ENCODE assay signal across 1 cellular context in genomic region chr19:11382898-11383705, GRCh38.
TF ChIP-seq lines count a peak whose summit lies in the region.

No MANE protein-coding gene starts in this region.

TF ChIP-seq in GM12878, 131 proteins besides CTCF, POLR2A, EP300 and RAD21:
- TF ChIP-seq NBN (IDR thresholded peaks at IDR 0.05) (no peak), SUZ12 (IDR thresholded peaks at IDR 0.05; ENCODE audit: unreplicated experiment) (peak; percentile 63), MEF2A (IDR thresholded peaks at IDR 0.05; ENCODE audit: insufficient read depth, low read depth, low read length) (no peak), ZZZ3 (IDR thresholded peaks at IDR 0.05; ENCODE audit: control insufficient read depth, insufficient read length, low read depth) (no peak), ESRRA (IDR thresholded peaks at IDR 0.05; ENCODE audit: low read length) (no peak), BHLHE40 (IDR thresholded peaks at IDR 0.05; ENCODE audit: borderline replicate concordance in 1 of 2, low read depth in 2 of 2, low read length in 1 of 2) (peak; percentile 16 to 37; a peak in 1 of 4 replicates), RELB (IDR thresholded peaks at IDR 0.05; ENCODE audit: low read depth) (no peak), SP1 (IDR thresholded peaks at IDR 0.05; ENCODE audit: low read depth, low read length) (no peak), PAX5 (IDR thresholded peaks at IDR 0.05; ENCODE audit: borderline replicate concordance, low read depth, low read length) (peak; percentile 71), SMARCA5 (IDR thresholded peaks at IDR 0.05) (peak; percentile 85; the same call in 1 of the 2 replicates), NR2F1 (conservative IDR thresholded peaks at IDR 0.05) (0 out of 2 replicates have a peak, but pooled peaks have one; percentile 10), ZBTB33 (IDR thresholded peaks at IDR 0.05) (0 out of 2 replicates have a peak, but pooled peaks have one; percentile 30), HDAC6 (IDR thresholded peaks at IDR 0.05; ENCODE audit: unreplicated experiment) (no peak), LARP7 (IDR thresholded peaks at IDR 0.05) (peak; percentile 60; the same call in 1 of the 2 replicates), PBX3 (IDR thresholded peaks at IDR 0.05; ENCODE audit: insufficient replicate concordance, low read depth, low read length) (no peak), CUX1 (IDR thresholded peaks at IDR 0.05; ENCODE audit: insufficient replicate concordance, low read depth, low read length) (no peak), ZBTB4 (CRISPR knock-in tag; IDR thresholded peaks at IDR 0.05) (no peak), RUNX3 (IDR thresholded peaks at IDR 0.05; ENCODE audit: low read length) (peak; percentile 49), DPF2 (IDR thresholded peaks at IDR 0.05) (peak; percentile 27; the same call in 1 of the 2 replicates), FOXM1 (IDR thresholded peaks at IDR 0.05; ENCODE audit: low read depth, low read length) (0 out of 2 replicates have a peak, but pooled peaks have one; percentile 24), ZSCAN29 (IDR thresholded peaks at IDR 0.05) (no peak), IKZF1 (conservative IDR thresholded peaks at IDR 0.05) (peak; percentile 66)
